ENCODE assay signal across 16 cellular contexts in genomic region chr2:3645745-3646389, GRCh38. TPM values are rescaled to one million over a fixed set of nuclear protein-coding genes. Genes with fewer than 3 reads are reported as not detected.
DNase-seq lines count a peak whose midpoint lies in the region; ATAC-seq and TF ChIP-seq lines count a peak whose summit lies in the region.
"Had no signal": no experiment of that assay in that cellular context is flagged by ENCODE, and none has a peak within 500 bp of the region (broad histone marks: within the 10 kb centered on the region; RNA-seq: fewer than 3 reads in every experiment).

No MANE protein-coding gene starts in this region.

- peaks cover 2 to 3% of the 10 kb centered on the region in 2 donors for H3K4me1 Mint-ChIP-seq in natural killer cell treated with Interleukin-12 subunit alpha and Interleukin-12 subunit beta and Interleukin-15 and Interleukin-18, amount 100 ng/mL, for 72 hours (ENCODE audit: low read depth in 2 of 2)
- H3K4me1 Mint-ChIP-seq in natural killer cell = peaks cover 3% of the 10 kb centered on the region in 2 donors
- H3K4me1 Mint-ChIP-seq in chondrocyte (ENCODE audit: low read depth) = peaks cover 2% of the 10 kb centered on the region

- peaks cover 0 to 1% of the 10 kb centered on the region in 2 donors for H3K27me3 Mint-ChIP-seq in natural killer cell treated with Interleukin-12 subunit alpha and Interleukin-12 subunit beta and Interleukin-15 and Interleukin-18, amount 100 ng/mL, for 72 hours
- H3K27me3 Mint-ChIP-seq in natural killer cell (ENCODE audit: low read depth in 2 of 2) (peaks cover 0 to 5% of the 10 kb centered on the region in 2 donors), chondrocyte (ENCODE audit: low read depth) (peaks cover 7% of the 10 kb centered on the region)
- H3K27me3 Mint-ChIP-seq: CD4-positive, alpha-beta T cell had no signal

- H3K36me3 Mint-ChIP-seq in natural killer cell treated with Interleukin-12 subunit alpha and Interleukin-12 subunit beta and Interleukin-15 and Interleukin-18, amount 100 ng/mL, for 72 hours = no peaks in the 10 kb centered on the region
- H3K36me3 Mint-ChIP-seq in natural killer cell = no peaks in the 10 kb centered on the region
- H3K36me3 Mint-ChIP-seq in chondrocyte (ENCODE audit: low read depth) = no peaks in the 10 kb centered on the region

- no peak overlapping the region for H3K27ac ChIP-seq in sigmoid colon
- H3K27ac ChIP-seq: A549, HL-60 had no signal

- H3K9me3 ChIP-seq in sigmoid colon = no peaks in the 10 kb centered on the region
- H3K9me3 ChIP-seq: A549 had no signal

- no peaks in the 10 kb centered on the region for H3K36me3 ChIP-seq in sigmoid colon

- peaks cover 0 to 7% (median 5%) of the 10 kb centered on the region in 4 donors for H3K4me1 ChIP-seq in sigmoid colon

- DNase-seq in natural killer cell treated with Interleukin-12 subunit alpha and Interleukin-12 subunit beta and Interleukin-15 and Interleukin-18, amount 100 ng/mL, for 72 hours (ENCODE audit: low spot score) = peak; percentile 28
- DNase-seq in natural killer cell = no peak
- peak; percentile 44 for DNase-seq in chondrocyte (ENCODE audit: low spot score)
- peak; percentile 44 for DNase-seq in sigmoid colon
- DNase-seq in NCI-H2107 treated with DMSO at 0.1 percent for 48 hours (lab: John Stamatoyannopoulos, UW; ENCODE audit: unreplicated experiment) = no peak
- DNase-seq: CD4-positive, alpha-beta T cell; DMS79 had no signal

- 69 to 72% methylated on average over 10 of the region's 10 CpGs for WGBS in sigmoid colon, 2 donors

- H3K9me3 Mint-ChIP-seq in natural killer cell treated with Interleukin-12 subunit alpha and Interleukin-12 subunit beta and Interleukin-15 and Interleukin-18, amount 100 ng/mL, for 72 hours = no peaks in the 10 kb centered on the region
- H3K9me3 Mint-ChIP-seq in natural killer cell (no peaks in the 10 kb centered on the region), chondrocyte (ENCODE audit: low read depth) (no peaks in the 10 kb centered on the region)
- H3K9me3 Mint-ChIP-seq: CD4-positive, alpha-beta T cell had no signal

- TF ChIP-seq EP300 in sigmoid colon (IDR thresholded peaks at IDR 0.05) = no peak

- no peak overlapping the region for H3K4me3 ChIP-seq in sigmoid colon
- H3K4me3 ChIP-seq: A549, GM12878 had no signal

- no peak overlapping the region for H3K27ac Mint-ChIP-seq in natural killer cell treated with Interleukin-12 subunit alpha and Interleukin-12 subunit beta and Interleukin-15 and Interleukin-18, amount 100 ng/mL, for 72 hours
- H3K27ac Mint-ChIP-seq in natural killer cell = no peak overlapping the region
- no peak overlapping the region for H3K27ac Mint-ChIP-seq in chondrocyte (ENCODE audit: unreplicated experiment)
- H3K27ac Mint-ChIP-seq: CD4-positive, alpha-beta T cell had no signal

- no peak overlapping the region for H3K4me3 Mint-ChIP-seq in natural killer cell treated with Interleukin-12 subunit alpha and Interleukin-12 subunit beta and Interleukin-15 and Interleukin-18, amount 100 ng/mL, for 72 hours
- H3K4me3 Mint-ChIP-seq in natural killer cell = no peak overlapping the region
- H3K4me3 Mint-ChIP-seq in chondrocyte (ENCODE audit: unreplicated experiment) = no peak overlapping the region
- H3K4me3 Mint-ChIP-seq: CD4-positive, alpha-beta T cell had no signal

- intact Hi-C loops in natural killer cell (cut with micrococcal nuclease) = no loop called here
- intact Hi-C loops in sigmoid colon (cut with DNase I) = no loop called here

- no peak for ATAC-seq in natural killer cell treated with Interleukin-12 subunit alpha and Interleukin-12 subunit beta and Interleukin-15 and Interleukin-18, amount 100 ng/mL, for 72 hours
- ATAC-seq in natural killer cell (no peak), HG02938 (IDR thresholded peaks at IDR 0.05; ENCODE audit: unreplicated experiment) (no peak)
- ATAC-seq: A549, GM12878, HCT116 had no signal

- no peaks in the 10 kb centered on the region for H3K27me3 ChIP-seq in sigmoid colon

- TF ChIP-seq CTCF in natural killer cell (IDR thresholded peaks at IDR 0.05) = no peak
- no peak for TF ChIP-seq CTCF in chondrocyte (IDR thresholded peaks at IDR 0.05)
- TF ChIP-seq CTCF in sigmoid colon (IDR thresholded peaks at IDR 0.05) = no peak

- no peak for TF ChIP-seq POLR2A in sigmoid colon (IDR thresholded peaks at IDR 0.05)

RNA-seq across cellular contexts. Expression of gene ALLC, which starts 12.1 kb away (rescaled TPM):
- not detected for total RNA-seq in natural killer cell treated with Interleukin-12 subunit alpha and Interleukin-12 subunit beta and Interleukin-15 and Interleukin-18, amount 100 ng/mL, for 72 hours
- total RNA-seq in natural killer cell = not detected
- total RNA-seq in chondrocyte = not detected in 3 replicates
- not detected for total RNA-seq in sigmoid colon
- not detected for polyA plus RNA-seq in sigmoid colon
- total RNA-seq: CD4-positive, alpha-beta T cell; G401; GM12878; H4 had no signal
- polyA plus RNA-seq: A549, AG04450, BJ had no signal

RNA-seq across cellular contexts. Expression of gene COLEC11, which starts 51.0 kb away (rescaled TPM):
- under 1 TPM in 1 of 2 donors, not detected in 1; 0.48 TPM for total RNA-seq in natural killer cell treated with Interleukin-12 subunit alpha and Interleukin-12 subunit beta and Interleukin-15 and Interleukin-18, amount 100 ng/mL, for 72 hours
- under 1 TPM in 1 of 3 donors, not detected in 2; 0.61 TPM for total RNA-seq in natural killer cell
- not detected in 3 replicates for total RNA-seq in chondrocyte
- total RNA-seq in sigmoid colon = 1 to 10 TPM; 2.3 to 8.2 (median 3.1) TPM
- polyA plus RNA-seq in sigmoid colon = 1 to 10 TPM in 2 of 3 donors, under 1 TPM in 1; 0.92 to 3.0 (median 1.3) TPM
- total RNA-seq: H4 had no signal

RNA-seq across cellular contexts. Expression of gene DCDC2C, which starts 57.5 kb away (rescaled TPM):
- not detected for total RNA-seq in natural killer cell treated with Interleukin-12 subunit alpha and Interleukin-12 subunit beta and Interleukin-15 and Interleukin-18, amount 100 ng/mL, for 72 hours
- not detected for total RNA-seq in natural killer cell
- total RNA-seq in chondrocyte = not detected in 3 replicates
- under 1 TPM in 1 of 4 donors, not detected in 3; 0.33 TPM for total RNA-seq in sigmoid colon
- not detected for polyA plus RNA-seq in sigmoid colon
- total RNA-seq: CD4-positive, alpha-beta T cell; G401; GM12878; H4 had no signal
- polyA plus RNA-seq: A549, AG04450, BJ, GM12878 had no signal

Comparison
In these comparisons a context has a peak if more than half of its experiments do, and no peak if none do; other contexts are left out.
1. DNase-seq: peak in natural killer cell treated with Interleukin-12 subunit alpha and Interleukin-12 subunit beta and Interleukin-15 and Interleukin-18, amount 100 ng/mL, for 72 hours (single experiment), chondrocyte (single experiment) and sigmoid colon (single experiment); none in natural killer cell (single experiment) and NCI-H2107 treated with DMSO at 0.1 percent for 48 hours (single experiment).